In the genomic region with DNA sequence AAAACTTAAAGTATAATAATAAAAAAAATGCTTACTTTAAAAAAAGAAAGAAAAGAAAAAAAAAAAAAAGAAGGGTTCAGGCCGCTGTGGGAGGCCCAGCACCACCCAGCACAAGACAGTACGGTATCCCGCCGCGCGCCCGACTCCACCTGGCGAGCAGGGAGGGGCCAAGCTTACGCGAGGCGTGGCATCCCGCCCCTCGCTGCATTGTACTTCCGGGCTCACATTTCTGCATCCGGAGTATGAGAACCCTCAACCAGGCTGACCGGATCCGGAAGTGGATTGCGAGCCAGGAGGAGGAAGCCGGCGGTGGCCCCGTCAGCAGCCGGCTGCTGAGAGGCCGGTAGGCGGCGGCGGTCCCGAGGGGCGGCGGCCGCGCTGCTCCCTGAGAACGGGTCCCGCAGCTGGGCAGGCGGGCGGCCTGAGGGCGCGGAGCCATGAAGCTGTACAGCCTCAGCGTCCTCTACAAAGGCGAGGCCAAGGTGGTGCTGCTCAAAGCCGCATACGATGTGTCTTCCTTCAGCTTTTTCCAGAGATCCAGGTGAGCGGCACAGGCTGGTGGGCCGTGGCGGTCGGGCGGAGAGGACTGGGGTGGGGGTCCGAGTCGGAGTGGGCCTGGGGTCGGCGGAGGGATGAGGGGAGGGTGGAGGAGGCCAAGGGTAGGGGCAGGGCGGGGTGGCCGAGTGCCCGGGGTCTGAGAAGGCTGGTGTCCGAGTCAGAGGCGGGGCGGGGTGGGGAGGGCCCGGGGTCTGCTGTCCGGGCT, we compare ENCODE assay signal across 8 cellular contexts. TPM values are rescaled to one million over a fixed set of nuclear protein-coding genes. Genes with fewer than 3 reads are reported as not detected.
DNase-seq lines count a peak whose midpoint lies in the region; ATAC-seq, FAIRE-seq and TF ChIP-seq lines count a peak whose summit lies in the region.

Gene YKT6, plus strand, starts transcription at position 280 of the 763 bp plus-strand sequence. Its CDS starts 158 bp downstream, at position 438.

- peak within 1 kb of the TSS; percentile 89 for H2AFZ ChIP-seq in mammary epithelial cell (ENCODE audit: low read depth, low read length)

- peak within 1 kb of the TSS; percentile 80 for H3K9ac ChIP-seq in mammary epithelial cell (ENCODE audit: insufficient read depth, low read length)

- TF ChIP-seq CTCF in AG04450 (IDR thresholded peaks at IDR 0.05; ENCODE audit: low read depth, low read length): peak; percentile 61
- TF ChIP-seq CTCF in VCaP (conservative IDR thresholded peaks at IDR 0.05): peak; percentile 77
- peak; percentile 15 to 65 for TF ChIP-seq CTCF in mammary epithelial cell (conservative IDR thresholded peaks at IDR 0.05 in 1 of 2, IDR thresholded peaks at IDR 0.05 in 1 of 2; ENCODE audit: extremely low read depth in 1 of 2, insufficient read depth in 1 of 2, low read depth in 1 of 2, low read length in 2 of 2)

- H3K4me2 ChIP-seq in mammary epithelial cell (ENCODE audit: insufficient read depth, low read depth, low read length): peak within 1 kb of the TSS; percentile 93

- H3K27me3 ChIP-seq in AG04450 (ENCODE audit: control insufficient read depth, insufficient read depth, low read length) (peaks cover 8% of the 10 kb centered on the region), mammary epithelial cell (ENCODE audit: insufficient read depth, low read length) (no peaks in the 10 kb centered on the region), small intestine (ENCODE audit: control insufficient read depth in 2 of 2, insufficient read depth in 2 of 2, low read length in 2 of 2) (peaks cover 0 to 3% of the 10 kb centered on the region in 2 donors)

- 0% methylated on average over 25 of the region's 58 CpGs for WGBS in mammary epithelial cell (ENCODE audit: low coverage, missing lambda C conversion rate)
- WGBS in small intestine, 3 donors: 0 to 1% (median 0%) methylated on average over 48 to 58 of the region's 58 CpGs

- H3K4me1 ChIP-seq in mammary epithelial cell (ENCODE audit: insufficient read depth, low read length) (peaks cover 8% of the 10 kb centered on the region), small intestine (ENCODE audit: control insufficient read depth in 2 of 2, insufficient read depth in 1 of 2, low read depth in 1 of 2, low read length in 1 of 2) (peaks cover 4 to 7% of the 10 kb centered on the region in 2 donors)

- H3K27ac ChIP-seq in AG04450 (ENCODE audit: low read depth, low read length) (peak within 1 kb of the TSS; percentile 70), VCaP (peak within 1 kb of the TSS; percentile 77), mammary epithelial cell (ENCODE audit: insufficient read depth, low read depth, low read length) (peak within 1 kb of the TSS; percentile 55), small intestine (ENCODE audit: low read depth in 1 of 2, low read length in 1 of 2) (peak within 1 kb of the TSS; percentile 63 to 88)

- ATAC-seq in GM18870 (IDR thresholded peaks at IDR 0.05; ENCODE audit: unreplicated experiment) (peak; percentile 95), HG03135 (IDR thresholded peaks at IDR 0.05; ENCODE audit: unreplicated experiment) (peak; percentile 99)

- H4K20me1 ChIP-seq in mammary epithelial cell (ENCODE audit: insufficient read depth, low read length): peaks cover 4% of the 10 kb centered on the region

- POLR2A ChIA-PET in AG04450 (lab: Yijun Ruan, JAX): interaction anchor here (0.5 to 1.2 kb wide), 7 partner anchors 54 to 666 kb away, joined by 3 to 4 read pairs (median 3); partner anchors contain the start of genes NUDCD3 and POLD2

- CTCF ChIA-PET in AG04450 (lab: Charles Lee) (interaction anchor here (0.5 to 2.4 kb wide), 9 partner anchors 70 to 840 kb away, joined by 3 to 9 read pairs (median 4); no protein-coding TSS in a partner anchor), mammary epithelial cell (lab: Charles Lee; ENCODE audit: low non-redundant PET) (no interaction called here)

- H3K36me3 ChIP-seq in mammary epithelial cell (ENCODE audit: insufficient read depth, low read length): peaks cover 6% of the 10 kb centered on the region
- peaks cover 2 to 6% of the 10 kb centered on the region in 2 donors for H3K36me3 ChIP-seq in small intestine (ENCODE audit: control insufficient read depth in 2 of 2, insufficient read depth in 2 of 2, low read length in 2 of 2)

- peak within 1 kb of the TSS; percentile 99 for H3K4me3 ChIP-seq in AG04450 (ENCODE audit: low read depth, low read length)
- peak within 1 kb of the TSS; percentile 90 to 100 (median 98) for H3K4me3 ChIP-seq in mammary epithelial cell (replicated peaks in 1 of 3; ENCODE audit: insufficient read depth in 1 of 3, low read depth in 2 of 3, low read length in 3 of 3)
- peak within 1 kb of the TSS; percentile 83 to 94 for H3K4me3 ChIP-seq in small intestine (ENCODE audit: low read depth in 1 of 2, low read length in 2 of 2)

- dilution Hi-C loops in mammary epithelial cell (cut with HindIII; ENCODE audit: low sequenced_read_pairs): no loop called here

- H3K9me3 ChIP-seq in AG04450 (ENCODE audit: control insufficient read depth, insufficient read depth, low read length) (no peaks in the 10 kb centered on the region; the same call in 1 of the 2 replicates), mammary epithelial cell (replicated peaks; ENCODE audit: insufficient read depth, low read length) (no peaks in the 10 kb centered on the region), small intestine (ENCODE audit: control insufficient read depth, low read depth) (no peaks in the 10 kb centered on the region)

- intact Hi-C loops in mammary epithelial cell (cut with micrococcal nuclease): no loop called here

- in situ Hi-C loops in mammary epithelial cell (cut with MboI; ENCODE audit: low sequenced_read_pairs in 2 of 2): loop anchor here in 1 of 2 donors (25.0 kb wide), 1 partner anchor 361 kb away; the partner anchor contains the start of gene DDX56

- no TSS peak for BruUV-seq in mammary epithelial cell (replicated peaks; lab: Mats Ljungman, UMichigan)

- peaks cover 50% of the 10 kb centered on the region for H3K79me2 ChIP-seq in mammary epithelial cell (ENCODE audit: insufficient read depth, low read length)

- DNase-seq in AG04450 (ENCODE audit: low read depth, low spot score) (peak; percentile 81), NCI-H2196 (lab: John Stamatoyannopoulos, UW; ENCODE audit: unreplicated experiment) (peak; percentile 97), mammary epithelial cell (peak; percentile 97), iPS-NIHi11 (ENCODE audit: low spot score) (peak; percentile 99), small intestine (peak; percentile 98)

- FAIRE-seq in small intestine (lab: Jason Lieb, UNC): no peak

RNA-seq across cellular contexts. Expression of gene YKT6, which starts in this region (rescaled TPM):
- polyA plus RNA-seq in AG04450 (2011; rRNA removed): 124 and 138 TPM in 2 replicates
- polyA minus RNA-seq in AG04450 (2011; rRNA and poly(A)+ RNA removed): 106 and 122 TPM in 2 replicates
- 100 to 1,000 TPM; 105 to 133 TPM for total RNA-seq in mammary epithelial cell
- polyA plus RNA-seq in mammary epithelial cell: 105 TPM
- 218 TPM for polyA minus RNA-seq in mammary epithelial cell
- 10 to 100 TPM; 60.4 to 73.7 (median 68.1) TPM for polyA plus RNA-seq in small intestine

Comparison
In these comparisons a context has a peak if more than half of its experiments do, and no peak if none do; other contexts are left out.
1. Peak in every context shown above with its lines: DNase-seq, ATAC-seq, H3K4me3 ChIP-seq and H3K27ac ChIP-seq.